ENCODE assay signal across 8 cellular contexts in the genomic region with DNA sequence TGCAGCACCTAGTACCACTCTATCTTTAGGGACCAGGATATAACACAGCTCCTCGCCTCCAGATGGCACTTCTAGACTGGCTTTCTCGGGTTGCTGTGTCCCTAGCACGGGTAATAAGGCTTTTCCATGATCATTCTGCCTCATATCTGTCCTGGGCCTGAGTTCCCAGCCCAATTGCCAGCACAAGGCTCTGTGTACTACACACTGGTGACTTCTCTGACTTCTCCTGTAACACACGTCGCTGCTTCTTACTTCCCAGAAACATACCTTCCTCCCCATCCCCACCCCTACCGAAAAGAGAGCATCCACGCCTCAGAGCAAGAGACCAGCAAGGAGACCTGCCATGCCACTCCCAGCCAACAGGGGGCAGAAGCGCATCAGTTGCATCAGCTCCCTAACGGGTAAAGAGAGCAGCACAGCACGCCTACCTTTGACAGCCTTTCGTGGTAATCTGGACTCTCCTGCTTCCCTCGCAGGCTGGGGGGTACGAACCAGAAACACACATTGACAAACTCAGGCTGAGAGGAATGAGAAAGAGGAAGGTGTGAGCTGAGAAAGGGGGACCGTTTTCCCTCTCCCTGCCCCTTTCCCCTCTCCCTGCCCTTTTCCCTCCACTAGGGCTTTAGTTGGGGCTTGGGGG. TPM values are rescaled to one million over a fixed set of nuclear protein-coding genes. Genes with fewer than 3 reads are reported as not detected.
DNase-seq lines count a peak whose midpoint lies in the region; ATAC-seq and TF ChIP-seq lines count a peak whose summit lies in the region.

No MANE protein-coding gene starts in this region.

- no peaks in the 10 kb centered on the region for H4K20me1 ChIP-seq in GM23338 (replicated peaks; ENCODE audit: insufficient read depth)

- H3K79me2 ChIP-seq in GM23338 (replicated peaks; ENCODE audit: insufficient read depth) (no peaks in the 10 kb centered on the region), parathyroid adenoma (no peaks in the 10 kb centered on the region)

- TF ChIP-seq POLR2A in NB4 (IDR thresholded peaks at IDR 0.05; ENCODE audit: extremely low read depth, insufficient read length) (no peak), transverse colon (IDR thresholded peaks at IDR 0.05) (no peak)

- H3K27ac Mint-ChIP-seq in GM23338 = no peak overlapping the region

- peaks cover 11% of the 10 kb centered on the region for H3K4me1 Mint-ChIP-seq in GM23338

- 4 to 9% methylated on average over 5 to 14 of the region's 14 CpGs for WGBS in transverse colon (ENCODE audit: low coverage in 1 of 2), 2 donors

- peaks cover 25% of the 10 kb centered on the region for H3K27me3 Mint-ChIP-seq in GM23338 (ENCODE audit: insufficient read depth, low read depth, poor library complexity)

- peak; percentile 96 for ATAC-seq in GM23338

- H3K9ac ChIP-seq in parathyroid adenoma = no peak overlapping the region

- H3F3A ChIP-seq in GM23338 (replicated peaks; ENCODE audit: low read depth) = 0 out of 2 replicates have a peak, but pooled peaks cover 5% of the 10 kb centered on the region

- in situ Hi-C loops in SK-MEL-5 (cut with HindIII; ENCODE audit: low pct_unique_long_range_greater_than_20kb, low sequenced_read_pairs) = no loop called here
- in situ Hi-C loops in transverse colon (cut with MboI; ENCODE audit: low pct_ligation_motif_present in 1 of 4, low pct_unique_long_range_greater_than_20kb in 1 of 4, low sequenced_read_pairs in 3 of 4) = no loop called here

- H2AFZ ChIP-seq in GM23338 (peak overlapping the region; percentile 44), parathyroid adenoma (peak overlapping the region; percentile 22)

- no peaks in the 10 kb centered on the region for H3K9me2 ChIP-seq in GM23338 (ENCODE audit: insufficient read depth)

- DNase-seq in DMS 273 (lab: John Stamatoyannopoulos, UW; ENCODE audit: unreplicated experiment) (peak; percentile 86), GM23338 (ENCODE audit: low spot score) (peak; percentile 93), NB4 (ENCODE audit: low read depth) (peak; percentile 89), SK-MEL-5 (ENCODE audit: low read depth, low spot score) (peak; percentile 88), glomerular visceral epithelial cell (ENCODE audit: extremely low spot score) (peak; percentile 78), transverse colon (peak; percentile 90)
- peak; percentile 86 for DNase-seq in activated gamma-delta T cell treated with anti-CD3 and anti-CD28 coated beads, Interleukin-2, amount 50 U/mL, for 16 hours (ENCODE audit: low read depth)

- intact Hi-C loops in transverse colon (cut with DNase I; ENCODE audit: low total_unique reads) = loop anchor here (1.0 kb wide), 1 partner anchor 38 kb away; no protein-coding TSS in a partner anchor

- H3K36me3 ChIP-seq in GM23338 (ENCODE audit: insufficient read depth) (no peaks in the 10 kb centered on the region), parathyroid adenoma (ENCODE audit: control insufficient read depth, insufficient read depth, low read length) (no peaks in the 10 kb centered on the region), transverse colon (no peaks in the 10 kb centered on the region)

- H3K27me3 ChIP-seq in GM23338 (ENCODE audit: insufficient read depth) (peaks cover 34% of the 10 kb centered on the region), parathyroid adenoma (ENCODE audit: control insufficient read depth, insufficient read depth, low read length) (no peaks in the 10 kb centered on the region), transverse colon (no peaks in the 10 kb centered on the region)

- peak overlapping the region; percentile 74 for H3K4me2 ChIP-seq in GM23338
- H3K4me2 ChIP-seq in parathyroid adenoma (ENCODE audit: low read length) = no peak overlapping the region

- no peak for TF ChIP-seq EP300 in transverse colon (IDR thresholded peaks at IDR 0.05; ENCODE audit: low read depth)

- H3K4me3 Mint-ChIP-seq in GM23338 = peak overlapping the region; percentile 43

- no peaks in the 10 kb centered on the region for H3K9me3 ChIP-seq in parathyroid adenoma (ENCODE audit: control insufficient read depth, low read length)
- H3K9me3 ChIP-seq in transverse colon = no peaks in the 10 kb centered on the region

- TF ChIP-seq CTCF in GM23338 (conservative IDR thresholded peaks at IDR 0.05; ENCODE audit: low read depth in 2 of 2) (peak; percentile 98), NB4 (IDR thresholded peaks at IDR 0.05; ENCODE audit: low read depth, low read length) (peak; percentile 99), parathyroid adenoma (IDR thresholded peaks at IDR 0.05) (peak; percentile 99), transverse colon (IDR thresholded peaks at IDR 0.05) (peak; percentile 95 to 99 (median 98))

- H3K27ac ChIP-seq in GM23338 (ENCODE audit: low read depth) (no peak overlapping the region), parathyroid adenoma (no peak overlapping the region), transverse colon (no peak overlapping the region)

- no peaks in the 10 kb centered on the region for H3K9me3 Mint-ChIP-seq in GM23338

- H3K4me3 ChIP-seq in GM23338 (peak overlapping the region; percentile 29), NB4 (ENCODE audit: low read depth, low read length) (no peak overlapping the region), parathyroid adenoma (ENCODE audit: low read depth, low read length) (no peak overlapping the region), transverse colon (no peak overlapping the region)

- no peaks in the 10 kb centered on the region for H3K36me3 Mint-ChIP-seq in GM23338 (ENCODE audit: low read depth)

- peaks cover 4% of the 10 kb centered on the region; the same call in 1 of the 2 replicates for H3K4me1 ChIP-seq in GM23338 (ENCODE audit: insufficient read depth)
- peaks cover 2% of the 10 kb centered on the region for H3K4me1 ChIP-seq in parathyroid adenoma
- peaks cover 0 to 3% (median 0%) of the 10 kb centered on the region in 4 donors for H3K4me1 ChIP-seq in transverse colon

TF ChIP-seq in GM23338, 12 proteins besides CTCF, POLR2A, EP300 and RAD21 (continues in another document):
- TF ChIP-seq ZNF114 (CRISPR knock-in tag; IDR thresholded peaks at IDR 0.05) = no peak
- no peak for TF ChIP-seq POLR2AphosphoS5 (IDR thresholded peaks at IDR 0.05; ENCODE audit: low read depth)
- no peak for TF ChIP-seq STAT1 (IDR thresholded peaks at IDR 0.05; ENCODE audit: unreplicated experiment)
- TF ChIP-seq, protein P1, sequence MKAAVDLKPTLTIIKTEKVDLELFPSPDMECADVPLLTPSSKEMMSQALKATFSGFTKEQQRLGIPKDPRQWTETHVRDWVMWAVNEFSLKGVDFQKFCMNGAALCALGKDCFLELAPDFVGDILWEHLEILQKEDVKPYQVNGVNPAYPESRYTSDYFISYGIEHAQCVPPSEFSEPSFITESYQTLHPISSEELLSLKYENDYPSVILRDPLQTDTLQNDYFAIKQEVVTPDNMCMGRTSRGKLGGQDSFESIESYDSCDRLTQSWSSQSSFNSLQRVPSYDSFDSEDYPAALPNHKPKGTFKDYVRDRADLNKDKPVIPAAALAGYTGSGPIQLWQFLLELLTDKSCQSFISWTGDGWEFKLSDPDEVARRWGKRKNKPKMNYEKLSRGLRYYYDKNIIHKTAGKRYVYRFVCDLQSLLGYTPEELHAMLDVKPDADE (IDR thresholded peaks at IDR 0.05) = no peak
- TF ChIP-seq ZNF331 (CRISPR knock-in tag; IDR thresholded peaks at IDR 0.05; ENCODE audit: low read depth) = no peak
- no peak for TF ChIP-seq CREB1 (CRISPR knock-in tag; IDR thresholded peaks at IDR 0.05; ENCODE audit: low read depth)

RNA-seq across cellular contexts. Expression of a gene that starts 21.2 kb away (rescaled TPM):
- total RNA-seq in GM23338 (2014; rRNA removed; shearing (Covaris generic)) = 13.0 and 13.2 TPM in 2 replicates
- 1.3 and 2.6 TPM in 2 replicates for polyA plus RNA-seq in GM23338 (2016; fragmentation: Nextera tagmentation; extraction: Ambion mirVana)
- total RNA-seq in SK-MEL-5 (2014; rRNA removed; shearing (Covaris generic)) = 11.7 and 16.6 TPM in 2 replicates
- 12.4 and 15.3 TPM in 2 replicates for polyA plus RNA-seq in SK-MEL-5 (2015; cell fraction: cytosol; rRNA removed)
- polyA plus RNA-seq in SK-MEL-5 (2015; cell fraction: nucleus; rRNA removed) = 87.2 and 91.0 TPM in 2 replicates
- total RNA-seq in transverse colon = 10 to 100 TPM in 3 of 4 donors, 1 to 10 TPM in 1; 9.7 to 21.9 (median 16.3) TPM

RNA-seq across cellular contexts. Expression of a gene that starts 21.4 kb away (rescaled TPM):
- total RNA-seq in GM23338 (2014; rRNA removed; shearing (Covaris generic)) = 3.6 and 7.1 TPM in 2 replicates
- 3.1 and 3.2 TPM in 2 replicates for polyA plus RNA-seq in GM23338 (2016; fragmentation: Nextera tagmentation; extraction: Ambion mirVana)
- 1.7 and 6.1 TPM in 2 replicates for total RNA-seq in SK-MEL-5 (2014; rRNA removed; shearing (Covaris generic))
- polyA plus RNA-seq in SK-MEL-5 (2015; cell fraction: cytosol; rRNA removed) = 1.8 and 3.2 TPM in 2 replicates
- 135 and 157 TPM in 2 replicates for polyA plus RNA-seq in SK-MEL-5 (2015; cell fraction: nucleus; rRNA removed)
- total RNA-seq in transverse colon = 100 to 1,000 TPM in 1 of 4 donors, 10 to 100 TPM in 3; 29.1 to 142 (median 39.2) TPM

RNA-seq across cellular contexts. Expression of a gene that starts 47.7 kb away (rescaled TPM):
- 0.39 TPM in 1 of 2 replicates, not detected in the other for total RNA-seq in GM23338 (2014; rRNA removed; shearing (Covaris generic))
- polyA plus RNA-seq in GM23338 (2016; fragmentation: Nextera tagmentation; extraction: Ambion mirVana) = 0.32 and 0.43 TPM in 2 replicates
- total RNA-seq in SK-MEL-5 (2014; rRNA removed; shearing (Covaris generic)) = 18.8 and 29.2 TPM in 2 replicates
- 16.3 and 18.5 TPM in 2 replicates for polyA plus RNA-seq in SK-MEL-5 (2015; cell fraction: cytosol; rRNA removed)
- polyA plus RNA-seq in SK-MEL-5 (2015; cell fraction: nucleus; rRNA removed) = 87.1 and 96.7 TPM in 2 replicates
- total RNA-seq in transverse colon = 1 to 10 TPM in 3 of 4 donors, under 1 TPM in 1; 0.60 to 8.3 (median 2.9) TPM

RNA-seq across cellular contexts. Expression of a gene that starts 56.0 kb away (rescaled TPM):
- not detected in 2 replicates for total RNA-seq in GM23338 (2014; rRNA removed; shearing (Covaris generic))
- polyA plus RNA-seq in GM23338 (2016; fragmentation: Nextera tagmentation; extraction: Ambion mirVana) = not detected in 2 replicates
- not detected in 2 replicates for total RNA-seq in SK-MEL-5 (2014; rRNA removed; shearing (Covaris generic))
- not detected in 2 replicates for polyA plus RNA-seq in SK-MEL-5 (2015; cell fraction: cytosol; rRNA removed)
- not detected in 2 replicates for polyA plus RNA-seq in SK-MEL-5 (2015; cell fraction: nucleus; rRNA removed)
- under 1 TPM in 1 of 4 donors, not detected in 3; 0.41 TPM for total RNA-seq in transverse colon
